ENCODE assay signal across 8 cellular contexts in the genomic region with DNA sequence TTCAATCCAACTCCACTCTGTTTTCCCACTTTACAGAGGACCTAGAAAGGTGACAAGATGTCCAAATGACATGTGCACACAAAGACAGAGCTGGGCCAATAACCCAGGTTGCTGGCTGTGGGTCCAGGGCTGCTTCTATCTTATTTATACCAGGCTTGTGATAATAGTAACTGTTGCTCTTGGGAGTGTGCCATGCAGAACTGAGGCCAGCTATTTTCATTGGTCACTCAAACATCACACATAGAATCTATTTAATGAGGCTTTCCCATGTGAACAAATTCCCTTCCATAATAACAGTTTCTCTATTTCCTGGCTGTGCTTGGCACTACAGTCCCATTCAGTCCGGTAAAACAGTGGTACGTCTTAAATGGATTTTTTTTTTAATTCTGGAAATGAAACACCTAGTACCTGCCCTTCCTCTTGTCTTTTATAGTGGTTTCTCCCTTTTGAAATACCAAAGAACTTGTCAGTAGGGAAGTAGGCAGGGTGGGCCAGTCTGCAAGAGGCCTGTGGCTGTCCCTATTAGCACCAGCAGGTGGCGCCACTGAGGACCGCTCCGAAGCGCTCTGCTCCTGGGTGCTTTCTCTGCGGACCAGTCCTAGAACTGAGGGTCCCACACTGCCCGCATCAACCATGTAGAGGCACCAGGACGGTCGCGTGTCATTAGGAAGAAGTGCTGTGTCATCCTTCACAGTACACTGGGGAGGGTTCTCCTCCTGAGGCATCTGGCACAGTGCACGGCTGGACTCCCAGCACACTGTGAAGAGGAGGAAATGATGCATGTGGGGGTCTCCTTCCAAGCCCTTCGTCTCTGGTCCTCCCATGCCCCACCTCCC. TPM values are rescaled to one million over a fixed set of nuclear protein-coding genes. Genes with fewer than 3 reads are reported as not detected.
DNase-seq lines count a peak whose midpoint lies in the region; ATAC-seq, FAIRE-seq and TF ChIP-seq lines count a peak whose summit lies in the region.

No MANE protein-coding gene starts in this region.

- H3K9me3 Mint-ChIP-seq in activated B cell treated with CpG ODN at 0.5 μM for 24 hours = no peaks in the 10 kb centered on the region

- ATAC-seq in activated B cell treated with CpG ODN at 0.5 μM for 24 hours (ENCODE audit: low read depth) (peak; percentile 74), left lung (peak; percentile 61), HG02840 (IDR thresholded peaks at IDR 0.05; ENCODE audit: low FRiP score, unreplicated experiment) (no peak)

- TF ChIP-seq CTCF in activated B cell treated with CpG ODN at 0.5 μM for 24 hours (IDR thresholded peaks at IDR 0.05) (no peak), bronchial epithelial cell (IDR thresholded peaks at IDR 0.05; ENCODE audit: insufficient read depth, low read length, severe bottlenecking) (peak; percentile 89), left lung (IDR thresholded peaks at IDR 0.05) (peak; percentile 85 to 87)

- H3K36me3 Mint-ChIP-seq in activated B cell treated with CpG ODN at 0.5 μM for 24 hours (ENCODE audit: low read depth) = no peaks in the 10 kb centered on the region

- peaks cover 5% of the 10 kb centered on the region for H3K27me3 Mint-ChIP-seq in activated B cell treated with CpG ODN at 0.5 μM for 24 hours

- DNase-seq in NCI-H510A treated with DMSO at 0.1 percent for 48 hours (lab: John Stamatoyannopoulos, UW) = peak; percentile 30
- DNase-seq in NCI-H510A (lab: John Stamatoyannopoulos, UW) = no peak
- peak; percentile 59 to 77 for DNase-seq in Kasumi-1 (lab: John Stamatoyannopoulos, UW)
- peak; percentile 47 for DNase-seq in activated B cell treated with CpG ODN at 0.5 μM for 24 hours
- peak; percentile 26 for DNase-seq in bronchial epithelial cell (ENCODE audit: low read depth)
- DNase-seq in left lung = peak; percentile 65 to 88
- DNase-seq in stimulated activated CD8-positive, alpha-beta memory T cell treated with anti-CD3 and anti-CD28 coated beads, Interleukin-12 subunit alpha, Interleukin-12 subunit beta, amount 100 ng/mL, for 24 hours (ENCODE audit: extremely low read depth) = peak; percentile 34

- H3K4me3 Mint-ChIP-seq in activated B cell treated with CpG ODN at 0.5 μM for 24 hours = no peak overlapping the region

- H3K9me3 ChIP-seq in left lung = no peaks in the 10 kb centered on the region

- no peak overlapping the region for H3K4me3 ChIP-seq in bronchial epithelial cell (ENCODE audit: low read depth, low read length)
- no peak overlapping the region for H3K4me3 ChIP-seq in left lung

- H3K4me1 ChIP-seq in left lung = peaks cover 0 to 7% of the 10 kb centered on the region in 2 donors

- FAIRE-seq in bronchial epithelial cell (lab: Jason Lieb, UNC) = no peak

- intact Hi-C loops in activated B cell treated with CpG ODN at 0.5 μM for 24 hours (cut with micrococcal nuclease) (loop anchor here (2.0 to 5.0 kb wide), 4 partner anchors 60 to 482 kb away; a partner anchor contains a TSS), left lung (cut with DNase I) (no loop called here)

- POLR2A ChIA-PET in activated B cell treated with CpG ODN at 0.5 μM for 24 hours (lab: Charles Lee) = no interaction called here

- no peak overlapping the region for H3K27ac Mint-ChIP-seq in activated B cell treated with CpG ODN at 0.5 μM for 24 hours

- H3K27me3 ChIP-seq in bronchial epithelial cell (ENCODE audit: control insufficient read depth, insufficient read depth, low read length) = no peaks in the 10 kb centered on the region
- no peaks in the 10 kb centered on the region for H3K27me3 ChIP-seq in left lung

- no peaks in the 10 kb centered on the region for H3K4me1 Mint-ChIP-seq in activated B cell treated with CpG ODN at 0.5 μM for 24 hours

- CTCF ChIA-PET in activated B cell treated with CpG ODN at 0.5 μM for 24 hours (lab: Charles Lee) = interaction anchor here (0.7 to 1.0 kb wide), 2 partner anchors 10 to 1349 kb away, joined by 3 read pairs; no protein-coding TSS in a partner anchor

- H3K36me3 ChIP-seq in bronchial epithelial cell (ENCODE audit: control insufficient read depth, insufficient read depth, low read length) (peaks cover 2% of the 10 kb centered on the region), left lung (no peaks in the 10 kb centered on the region)

- H3K27ac ChIP-seq in left lung = no peak overlapping the region

RNA-seq across cellular contexts. Expression of a gene that starts 52.1 kb away (rescaled TPM):
- total RNA-seq in activated B cell treated with CpG ODN at 0.5 μM for 24 hours (0.04 and 0.32 TPM in 2 replicates), bronchial epithelial cell (7.4 and 8.2 TPM in 2 replicates), left lung (10 to 100 TPM in 1 of 2 donors, 1 to 10 TPM in 1; 9.3 to 22.0 TPM)
